ENCODE assay signal across 1 cellular context in the genomic region with DNA sequence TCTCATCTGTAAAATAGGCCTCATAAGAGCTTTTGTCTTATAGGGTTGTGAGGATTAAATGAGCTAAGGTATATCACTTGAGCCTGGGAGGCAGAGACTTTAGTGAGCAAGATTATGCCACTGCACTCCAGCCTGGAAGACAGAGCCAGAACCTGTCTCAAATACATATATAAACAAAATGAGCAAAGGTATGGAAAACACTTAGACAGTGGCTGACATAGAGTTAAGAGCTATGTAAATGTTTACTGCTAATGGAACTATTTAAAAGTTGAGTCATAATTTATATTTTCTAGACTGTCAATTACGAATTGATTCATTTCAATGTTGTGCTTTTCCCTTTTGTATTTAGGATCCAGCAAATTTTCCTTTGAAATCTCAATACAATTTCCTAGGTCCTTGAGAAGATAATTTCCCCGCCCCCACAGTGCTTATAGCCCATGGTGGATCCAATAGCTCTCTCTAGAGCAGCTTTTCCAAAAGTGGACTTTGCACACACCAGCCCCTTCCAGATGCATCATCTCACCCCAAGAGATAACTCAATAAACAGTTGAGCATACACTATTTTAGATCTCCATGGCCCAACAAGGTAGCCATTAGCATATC.
TF ChIP-seq lines count a peak whose summit lies in the region.

No MANE protein-coding gene starts in this region.

TF ChIP-seq in GM12878, 131 proteins besides CTCF, POLR2A, EP300 and RAD21:
- TF ChIP-seq CBX5 (IDR thresholded peaks at IDR 0.05; ENCODE audit: low read depth) = no peak
- TF ChIP-seq NR2C2 (IDR thresholded peaks at IDR 0.05; ENCODE audit: borderline replicate concordance, control insufficient read depth, insufficient read length, low read depth) = no peak
- TF ChIP-seq, protein P1, sequence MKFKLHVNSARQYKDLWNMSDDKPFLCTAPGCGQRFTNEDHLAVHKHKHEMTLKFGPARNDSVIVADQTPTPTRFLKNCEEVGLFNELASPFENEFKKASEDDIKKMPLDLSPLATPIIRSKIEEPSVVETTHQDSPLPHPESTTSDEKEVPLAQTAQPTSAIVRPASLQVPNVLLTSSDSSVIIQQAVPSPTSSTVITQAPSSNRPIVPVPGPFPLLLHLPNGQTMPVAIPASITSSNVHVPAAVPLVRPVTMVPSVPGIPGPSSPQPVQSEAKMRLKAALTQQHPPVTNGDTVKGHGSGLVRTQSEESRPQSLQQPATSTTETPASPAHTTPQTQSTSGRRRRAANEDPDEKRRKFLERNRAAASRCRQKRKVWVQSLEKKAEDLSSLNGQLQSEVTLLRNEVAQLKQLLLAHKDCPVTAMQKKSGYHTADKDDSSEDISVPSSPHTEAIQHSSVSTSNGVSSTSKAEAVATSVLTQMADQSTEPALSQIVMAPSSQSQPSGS (IDR thresholded peaks at IDR 0.05; ENCODE audit: low read length) = no peak
- TF ChIP-seq SUZ12 (IDR thresholded peaks at IDR 0.05; ENCODE audit: unreplicated experiment) = no peak
- no peak for TF ChIP-seq POLR2AphosphoS5 (IDR thresholded peaks at IDR 0.05; ENCODE audit: low read length)
- TF ChIP-seq SRF (IDR thresholded peaks at IDR 0.05; ENCODE audit: low read depth in 2 of 2, low read length in 2 of 2) = no peak
- TF ChIP-seq ZNF384 (IDR thresholded peaks at IDR 0.05; ENCODE audit: borderline replicate concordance, low read depth, low read length) = no peak
- no peak for TF ChIP-seq CREB1 (IDR thresholded peaks at IDR 0.05; ENCODE audit: low read depth)
- no peak for TF ChIP-seq SMAD1 (IDR thresholded peaks at IDR 0.05; ENCODE audit: low read depth, partially characterized antibody)
- no peak for TF ChIP-seq ESRRA (IDR thresholded peaks at IDR 0.05; ENCODE audit: low read length)
- TF ChIP-seq, protein P2, sequence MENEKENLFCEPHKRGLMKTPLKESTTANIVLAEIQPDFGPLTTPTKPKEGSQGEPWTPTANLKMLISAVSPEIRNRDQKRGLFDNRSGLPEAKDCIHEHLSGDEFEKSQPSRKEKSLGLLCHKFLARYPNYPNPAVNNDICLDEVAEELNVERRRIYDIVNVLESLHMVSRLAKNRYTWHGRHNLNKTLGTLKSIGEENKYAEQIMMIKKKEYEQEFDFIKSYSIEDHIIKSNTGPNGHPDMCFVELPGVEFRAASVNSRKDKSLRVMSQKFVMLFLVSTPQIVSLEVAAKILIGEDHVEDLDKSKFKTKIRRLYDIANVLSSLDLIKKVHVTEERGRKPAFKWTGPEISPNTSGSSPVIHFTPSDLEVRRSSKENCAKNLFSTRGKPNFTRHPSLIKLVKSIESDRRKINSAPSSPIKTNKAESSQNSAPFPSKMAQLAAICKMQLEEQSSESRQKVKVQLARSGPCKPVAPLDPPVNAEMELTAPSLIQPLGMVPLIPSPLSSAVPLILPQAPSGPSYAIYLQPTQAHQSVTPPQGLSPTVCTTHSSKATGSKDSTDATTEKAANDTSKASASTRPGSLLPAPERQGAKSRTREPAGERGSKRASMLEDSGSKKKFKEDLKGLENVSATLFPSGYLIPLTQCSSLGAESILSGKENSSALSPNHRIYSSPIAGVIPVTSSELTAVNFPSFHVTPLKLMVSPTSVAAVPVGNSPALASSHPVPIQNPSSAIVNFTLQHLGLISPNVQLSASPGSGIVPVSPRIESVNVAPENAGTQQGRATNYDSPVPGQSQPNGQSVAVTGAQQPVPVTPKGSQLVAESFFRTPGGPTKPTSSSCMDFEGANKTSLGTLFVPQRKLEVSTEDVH (IDR thresholded peaks at IDR 0.05; ENCODE audit: low read depth, partially characterized antibody) = no peak
- TF ChIP-seq, protein P3, sequence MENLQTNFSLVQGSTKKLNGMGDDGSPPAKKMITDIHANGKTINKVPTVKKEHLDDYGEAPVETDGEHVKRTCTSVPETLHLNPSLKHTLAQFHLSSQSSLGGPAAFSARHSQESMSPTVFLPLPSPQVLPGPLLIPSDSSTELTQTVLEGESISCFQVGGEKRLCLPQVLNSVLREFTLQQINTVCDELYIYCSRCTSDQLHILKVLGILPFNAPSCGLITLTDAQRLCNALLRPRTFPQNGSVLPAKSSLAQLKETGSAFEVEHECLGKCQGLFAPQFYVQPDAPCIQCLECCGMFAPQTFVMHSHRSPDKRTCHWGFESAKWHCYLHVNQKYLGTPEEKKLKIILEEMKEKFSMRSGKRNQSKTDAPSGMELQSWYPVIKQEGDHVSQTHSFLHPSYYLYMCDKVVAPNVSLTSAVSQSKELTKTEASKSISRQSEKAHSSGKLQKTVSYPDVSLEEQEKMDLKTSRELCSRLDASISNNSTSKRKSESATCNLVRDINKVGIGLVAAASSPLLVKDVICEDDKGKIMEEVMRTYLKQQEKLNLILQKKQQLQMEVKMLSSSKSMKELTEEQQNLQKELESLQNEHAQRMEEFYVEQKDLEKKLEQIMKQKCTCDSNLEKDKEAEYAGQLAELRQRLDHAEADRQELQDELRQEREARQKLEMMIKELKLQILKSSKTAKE (IDR thresholded peaks at IDR 0.05; ENCODE audit: low read depth, poor library complexity, severe bottlenecking) = no peak
- TF ChIP-seq, protein P4, sequence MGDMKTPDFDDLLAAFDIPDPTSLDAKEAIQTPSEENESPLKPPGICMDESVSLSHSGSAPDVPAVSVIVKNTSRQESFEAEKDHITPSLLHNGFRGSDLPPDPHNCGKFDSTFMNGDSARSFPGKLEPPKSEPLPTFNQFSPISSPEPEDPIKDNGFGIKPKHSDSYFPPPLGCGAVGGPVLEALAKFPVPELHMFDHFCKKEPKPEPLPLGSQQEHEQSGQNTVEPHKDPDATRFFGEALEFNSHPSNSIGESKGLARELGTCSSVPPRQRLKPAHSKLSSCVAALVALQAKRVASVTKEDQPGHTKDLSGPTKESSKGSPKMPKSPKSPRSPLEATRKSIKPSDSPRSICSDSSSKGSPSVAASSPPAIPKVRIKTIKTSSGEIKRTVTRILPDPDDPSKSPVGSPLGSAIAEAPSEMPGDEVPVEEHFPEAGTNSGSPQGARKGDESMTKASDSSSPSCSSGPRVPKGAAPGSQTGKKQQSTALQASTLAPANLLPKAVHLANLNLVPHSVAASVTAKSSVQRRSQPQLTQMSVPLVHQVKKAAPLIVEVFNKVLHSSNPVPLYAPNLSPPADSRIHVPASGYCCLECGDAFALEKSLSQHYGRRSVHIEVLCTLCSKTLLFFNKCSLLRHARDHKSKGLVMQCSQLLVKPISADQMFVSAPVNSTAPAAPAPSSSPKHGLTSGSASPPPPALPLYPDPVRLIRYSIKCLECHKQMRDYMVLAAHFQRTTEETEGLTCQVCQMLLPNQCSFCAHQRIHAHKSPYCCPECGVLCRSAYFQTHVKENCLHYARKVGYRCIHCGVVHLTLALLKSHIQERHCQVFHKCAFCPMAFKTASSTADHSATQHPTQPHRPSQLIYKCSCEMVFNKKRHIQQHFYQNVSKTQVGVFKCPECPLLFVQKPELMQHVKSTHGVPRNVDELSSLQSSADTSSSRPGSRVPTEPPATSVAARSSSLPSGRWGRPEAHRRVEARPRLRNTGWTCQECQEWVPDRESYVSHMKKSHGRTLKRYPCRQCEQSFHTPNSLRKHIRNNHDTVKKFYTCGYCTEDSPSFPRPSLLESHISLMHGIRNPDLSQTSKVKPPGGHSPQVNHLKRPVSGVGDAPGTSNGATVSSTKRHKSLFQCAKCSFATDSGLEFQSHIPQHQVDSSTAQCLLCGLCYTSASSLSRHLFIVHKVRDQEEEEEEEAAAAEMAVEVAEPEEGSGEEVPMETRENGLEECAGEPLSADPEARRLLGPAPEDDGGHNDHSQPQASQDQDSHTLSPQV (IDR thresholded peaks at IDR 0.05) = no peak
- TF ChIP-seq, protein P5, sequence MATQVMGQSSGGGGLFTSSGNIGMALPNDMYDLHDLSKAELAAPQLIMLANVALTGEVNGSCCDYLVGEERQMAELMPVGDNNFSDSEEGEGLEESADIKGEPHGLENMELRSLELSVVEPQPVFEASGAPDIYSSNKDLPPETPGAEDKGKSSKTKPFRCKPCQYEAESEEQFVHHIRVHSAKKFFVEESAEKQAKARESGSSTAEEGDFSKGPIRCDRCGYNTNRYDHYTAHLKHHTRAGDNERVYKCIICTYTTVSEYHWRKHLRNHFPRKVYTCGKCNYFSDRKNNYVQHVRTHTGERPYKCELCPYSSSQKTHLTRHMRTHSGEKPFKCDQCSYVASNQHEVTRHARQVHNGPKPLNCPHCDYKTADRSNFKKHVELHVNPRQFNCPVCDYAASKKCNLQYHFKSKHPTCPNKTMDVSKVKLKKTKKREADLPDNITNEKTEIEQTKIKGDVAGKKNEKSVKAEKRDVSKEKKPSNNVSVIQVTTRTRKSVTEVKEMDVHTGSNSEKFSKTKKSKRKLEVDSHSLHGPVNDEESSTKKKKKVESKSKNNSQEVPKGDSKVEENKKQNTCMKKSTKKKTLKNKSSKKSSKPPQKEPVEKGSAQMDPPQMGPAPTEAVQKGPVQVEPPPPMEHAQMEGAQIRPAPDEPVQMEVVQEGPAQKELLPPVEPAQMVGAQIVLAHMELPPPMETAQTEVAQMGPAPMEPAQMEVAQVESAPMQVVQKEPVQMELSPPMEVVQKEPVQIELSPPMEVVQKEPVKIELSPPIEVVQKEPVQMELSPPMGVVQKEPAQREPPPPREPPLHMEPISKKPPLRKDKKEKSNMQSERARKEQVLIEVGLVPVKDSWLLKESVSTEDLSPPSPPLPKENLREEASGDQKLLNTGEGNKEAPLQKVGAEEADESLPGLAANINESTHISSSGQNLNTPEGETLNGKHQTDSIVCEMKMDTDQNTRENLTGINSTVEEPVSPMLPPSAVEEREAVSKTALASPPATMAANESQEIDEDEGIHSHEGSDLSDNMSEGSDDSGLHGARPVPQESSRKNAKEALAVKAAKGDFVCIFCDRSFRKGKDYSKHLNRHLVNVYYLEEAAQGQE (IDR thresholded peaks at IDR 0.05; ENCODE audit: low read depth, low read length) = no peak
- TF ChIP-seq SMARCA5 (IDR thresholded peaks at IDR 0.05) = no peak
- TF ChIP-seq TAF1 (IDR thresholded peaks at IDR 0.05; ENCODE audit: borderline replicate concordance, low read depth, low read length) = no peak
- TF ChIP-seq HDAC2 (IDR thresholded peaks at IDR 0.05) = no peak
- no peak for TF ChIP-seq KLF5 (IDR thresholded peaks at IDR 0.05; ENCODE audit: partially characterized antibody)
- TF ChIP-seq, protein P6, sequence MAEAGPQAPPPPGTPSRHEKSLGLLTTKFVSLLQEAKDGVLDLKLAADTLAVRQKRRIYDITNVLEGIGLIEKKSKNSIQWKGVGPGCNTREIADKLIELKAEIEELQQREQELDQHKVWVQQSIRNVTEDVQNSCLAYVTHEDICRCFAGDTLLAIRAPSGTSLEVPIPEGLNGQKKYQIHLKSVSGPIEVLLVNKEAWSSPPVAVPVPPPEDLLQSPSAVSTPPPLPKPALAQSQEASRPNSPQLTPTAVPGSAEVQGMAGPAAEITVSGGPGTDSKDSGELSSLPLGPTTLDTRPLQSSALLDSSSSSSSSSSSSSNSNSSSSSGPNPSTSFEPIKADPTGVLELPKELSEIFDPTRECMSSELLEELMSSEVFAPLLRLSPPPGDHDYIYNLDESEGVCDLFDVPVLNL (IDR thresholded peaks at IDR 0.05; ENCODE audit: low read depth, low read length) = no peak
